ENCODE assay signal across 1 cellular context in genomic region chr5:99037668-99038067, GRCh38.
TF ChIP-seq lines count a peak whose summit lies in the region.

No MANE protein-coding gene starts in this region.

TF ChIP-seq in K562, 482 proteins besides CTCF, POLR2A, EP300 and RAD21 (continued from another document):
- no peak for TF ChIP-seq E2F4 (CRISPR knock-in tag; IDR thresholded peaks at IDR 0.05; ENCODE audit: low read depth)
- TF ChIP-seq ZNF354B (CRISPR knock-in tag; IDR thresholded peaks at IDR 0.05) = no peak
- no peak for TF ChIP-seq ESRRB (CRISPR knock-in tag; IDR thresholded peaks at IDR 0.05; ENCODE audit: borderline replicate concordance)
- no peak for TF ChIP-seq MCM5 (IDR thresholded peaks at IDR 0.05; ENCODE audit: low read depth)
- no peak for TF ChIP-seq ZNF175 (CRISPR knock-in tag; IDR thresholded peaks at IDR 0.05; ENCODE audit: low read depth)
- TF ChIP-seq ZNF263 (CRISPR knock-in tag; IDR thresholded peaks at IDR 0.05; ENCODE audit: borderline replicate concordance) = no peak
- no peak for TF ChIP-seq C11orf30 (IDR thresholded peaks at IDR 0.05; ENCODE audit: low read depth)
- no peak for TF ChIP-seq LCOR (CRISPR knock-in tag; IDR thresholded peaks at IDR 0.05)
- no peak for TF ChIP-seq ZNF408 (CRISPR knock-in tag; IDR thresholded peaks at IDR 0.05; ENCODE audit: low read depth)
